ENCODE assay signal across 1 cellular context in genomic region chr2:194867328-194867727, GRCh38.
TF ChIP-seq lines count a peak whose summit lies in the region.

No MANE protein-coding gene starts in this region.

TF ChIP-seq in WTC11, 78 proteins besides CTCF, POLR2A, EP300 and RAD21 (continued from another document):
- no peak for TF ChIP-seq ARID4B (CRISPR knock-in tag; IDR thresholded peaks at IDR 0.05; ENCODE audit: borderline replicate concordance)
- TF ChIP-seq ZBTB21 (CRISPR knock-in tag; IDR thresholded peaks at IDR 0.05; ENCODE audit: borderline replicate concordance): no peak
- TF ChIP-seq FOXP4 (CRISPR knock-in tag; IDR thresholded peaks at IDR 0.05): no peak
